Comparison of ENCODE assay signal across 19 cellular contexts in genomic region chr5:74429495-74429894, GRCh38.
"Had no signal": no experiment of that assay in that cellular context is flagged by ENCODE, and none has a peak within 500 bp of the region (broad histone marks: within the 10 kb centered on the region; RNA-seq: fewer than 3 reads in every experiment).

No MANE protein-coding gene starts in this region.

- H3K36me3 ChIP-seq: MG63, SJSA1 had no signal

- H3K4me1 ChIP-seq: SJSA1 had no signal

- DNase-seq: Karpas-422, KG1, MG63, NCI-H1092 treated with DMSO at 0.1 percent for 48 hours, NCI-H1436, NCI-H187, NCI-H2029, NCI-H2081 treated with DMSO at 0.1 percent for 48 hours, NCI-H226, NCI-H446, NCI-H510A, NCI-H524 treated with DMSO at 0.1 percent for 48 hours, NCI-H69, NCI-H774, Right ventricle myocardium superior, RPMI8226, SIG-M5 had no signal

- H3K27ac ChIP-seq: SJSA1, SK-N-MC had no signal

- H3K4me3 ChIP-seq: MG63, SJSA1, SK-N-MC had no signal

- H3K27me3 ChIP-seq: MG63, SJSA1 had no signal

- H3K9me3 ChIP-seq: MG63, SJSA1 had no signal
